In the genomic region with DNA sequence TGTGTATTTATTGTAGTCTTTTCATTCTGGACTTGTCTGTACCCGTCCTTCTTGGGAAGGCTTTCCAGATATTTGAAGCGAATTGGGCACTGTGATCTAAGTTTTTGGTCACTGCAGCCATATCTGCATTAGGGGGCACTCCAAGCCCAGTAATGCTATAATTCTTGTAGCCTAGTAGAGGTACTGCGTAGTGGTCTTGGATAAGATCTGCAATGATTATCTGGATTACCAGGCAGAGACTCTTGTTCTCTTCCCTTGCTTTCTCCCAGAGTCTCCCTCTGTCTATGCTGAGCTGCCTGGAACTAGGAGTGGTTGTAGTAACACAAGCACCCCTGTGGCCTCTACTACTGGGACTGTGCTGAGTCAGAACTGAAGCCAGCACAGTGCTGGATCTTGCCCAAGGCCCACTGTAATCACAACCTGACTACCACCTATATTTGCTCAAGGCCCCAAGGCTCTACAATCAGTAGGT, we compare ENCODE assay signal across 8 cellular contexts. TPM values are rescaled to one million over a fixed set of nuclear protein-coding genes. Genes with fewer than 3 reads are reported as not detected.
A peak's percentile ranks its signal among the peaks of the same experiment; 100 is the strongest.
DNase-seq lines count a peak whose midpoint lies in the region; ATAC-seq, FAIRE-seq and TF ChIP-seq lines count a peak whose summit lies in the region.

No MANE protein-coding gene starts in this region.

- WGBS in esophagus squamous epithelium, 2 donors: 24% methylated on average over 2 to 3 of the region's 3 CpGs
- 20 to 35% methylated on average over 3 of the region's 3 CpGs for WGBS in pancreas, 2 donors

- no peak overlapping the region for H3K27ac ChIP-seq in esophagus squamous epithelium
- no peak overlapping the region for H3K27ac ChIP-seq in pancreas

- ATAC-seq in pancreas: peak; percentile 82 to 95 (median 94)

- intact Hi-C loops in Calu3 (cut with micrococcal nuclease; ENCODE audit: unreplicated experiment): loop anchor here (1.0 to 5.0 kb wide), 4 partner anchors 320 to 680 kb away; no protein-coding TSS in a partner anchor
- intact Hi-C loops in esophagus squamous epithelium (cut with DNase I): no loop called here
- intact Hi-C loops in pancreas (cut with DNase I): loop anchor here in 1 of 3 donors (10.0 kb wide), 1 partner anchor 322 kb away; no protein-coding TSS in a partner anchor

- H3K9me3 Mint-ChIP-seq in Calu3 (ENCODE audit: low read depth, unreplicated experiment): no peaks in the 10 kb centered on the region

- H3K36me3 Mint-ChIP-seq in Calu3 (ENCODE audit: insufficient read depth, unreplicated experiment): no peaks in the 10 kb centered on the region

- CTCF ChIA-PET in Calu3 (lab: Charles Lee): no interaction called here

- H3K4me3 Mint-ChIP-seq in Calu3 (ENCODE audit: low read depth, unreplicated experiment): no peak overlapping the region

- H3K4me1 Mint-ChIP-seq in Calu3 (ENCODE audit: low read depth, unreplicated experiment): peaks cover 17% of the 10 kb centered on the region

- no peak overlapping the region for H3K4me3 ChIP-seq in HFF-Myc (replicated peaks; ENCODE audit: low read depth, low read length)
- no peak overlapping the region for H3K4me3 ChIP-seq in esophagus squamous epithelium
- H3K4me3 ChIP-seq in pancreas: no peak overlapping the region

- TF ChIP-seq POLR2A in esophagus squamous epithelium (IDR thresholded peaks at IDR 0.05): no peak

- TF ChIP-seq CTCF in Calu3 (IDR thresholded peaks at IDR 0.05; ENCODE audit: unreplicated experiment) (peak; percentile 30), HFF-Myc (IDR thresholded peaks at IDR 0.05; ENCODE audit: low read depth, low read length, missing control alignments) (peak; percentile 54), esophagus squamous epithelium (IDR thresholded peaks at IDR 0.05) (peak; percentile 19 to 60 (median 45)), pancreas (IDR thresholded peaks at IDR 0.05) (peak in 3 of 4 donors; percentile 29 to 43 (median 42))

- peak; percentile 84 for FAIRE-seq in TTC549 (lab: Jason Lieb, UNC)
- no peak for FAIRE-seq in pancreas (lab: Jason Lieb, UNC)

- H3K9me3 ChIP-seq in esophagus squamous epithelium (no peaks in the 10 kb centered on the region), pancreas (no peaks in the 10 kb centered on the region)

- H3K4me1 ChIP-seq in esophagus squamous epithelium (peaks cover 4 to 12% (median 10%) of the 10 kb centered on the region in 3 donors), pancreas (peaks cover 0 to 6% (median 0%) of the 10 kb centered on the region in 3 donors)

- peak overlapping the region; percentile 15 for H3K27ac Mint-ChIP-seq in Calu3 (ENCODE audit: unreplicated experiment)

- DNase-seq in Calu3: peak; percentile 23
- DNase-seq in HFF-Myc (ENCODE audit: extremely low read depth, low read depth): no peak
- DNase-seq in esophagus squamous epithelium (lab: John Stamatoyannopoulos, UW): no peak
- DNase-seq in pancreas: peak in 4 of 6 donors; percentile 12 to 52 (median 34)
- no peak for DNase-seq in cortex of kidney (lab: John Stamatoyannopoulos, UW)
- DNase-seq in NCI-H345 (lab: John Stamatoyannopoulos, UW): no peak
- no peak for DNase-seq in KG1 (lab: John Stamatoyannopoulos, UW)

- H3K27me3 ChIP-seq in esophagus squamous epithelium (no peaks in the 10 kb centered on the region), pancreas (no peaks in the 10 kb centered on the region)

- H3K27me3 Mint-ChIP-seq in Calu3 (ENCODE audit: unreplicated experiment): no peaks in the 10 kb centered on the region

- H3K36me3 ChIP-seq in esophagus squamous epithelium (no peaks in the 10 kb centered on the region), pancreas (no peaks in the 10 kb centered on the region)

- no TSS peak for BruUV-seq in Calu3 (replicated peaks; lab: Mats Ljungman, UMichigan)

RNA-seq across cellular contexts. Expression of a gene that starts 30.0 kb away (rescaled TPM):
- total RNA-seq in Calu3 (2022) (142 and 170 TPM in 2 replicates), esophagus squamous epithelium (100 to 1,000 TPM; 242 to 468 (median 286) TPM), pancreas (100 to 1,000 TPM in 1 of 6 donors, 10 to 100 TPM in 5; 32.4 to 155 (median 81.5) TPM)
- polyA plus RNA-seq in pancreas: 10 to 100 TPM; 24.2 to 49.3 TPM

Comparison
In these comparisons a context has a peak if more than half of its experiments do, and no peak if none do; other contexts are left out.
1. DNase-seq: peak in Calu3 (single experiment) and pancreas (4 of 6); none in HFF-Myc (single experiment), esophagus squamous epithelium (single experiment), cortex of kidney (single experiment), NCI-H345 (single experiment) and KG1 (single experiment).
2. Peak in every context shown above with its lines, with median percentiles within 50 percentile points of each other: CTCF ChIP-seq.